19 cellular contexts compared by ENCODE assay signal in genomic region chr11:45048313-45048841, GRCh38.
A peak's percentile ranks its signal among the peaks of the same experiment; 100 is the strongest.
DNase-seq lines count a peak whose midpoint lies in the region; ATAC-seq and TF ChIP-seq lines count a peak whose summit lies in the region.
"Had no signal": no experiment of that assay in that cellular context is flagged by ENCODE, and none has a peak within 500 bp of the region (broad histone marks: within the 10 kb centered on the region; RNA-seq: fewer than 3 reads in every experiment).

No MANE protein-coding gene starts in this region.

- no peak overlapping the region for H3K27ac Mint-ChIP-seq in activated T-helper 2 cell treated with anti-CD3 and anti-CD28 coated beads, Interferon-gamma antibody, Interleukin-2, Interleukin-4, amounts not matched to agents 10 μg/mL and 5 μg/mL and 100 μg/mL, durations not matched to agents 14 hours and 24 hours and 36 hours
- H3K27ac Mint-ChIP-seq: activated CD4-positive, alpha-beta memory T cell treated with anti-CD3 and anti-CD28 coated beads for 36 hours; IgD-negative memory B cell had no signal

- H3K9me3 Mint-ChIP-seq in activated T-helper 2 cell treated with anti-CD3 and anti-CD28 coated beads, Interferon-gamma antibody, Interleukin-2, Interleukin-4, amounts not matched to agents 10 μg/mL and 5 μg/mL and 100 μg/mL, durations not matched to agents 14 hours and 24 hours and 36 hours, result no peaks in the 10 kb centered on the region
- H3K9me3 Mint-ChIP-seq: activated CD4-positive, alpha-beta memory T cell treated with anti-CD3 and anti-CD28 coated beads for 36 hours had no signal

- H3K36me3 ChIP-seq in adrenal gland (replicated peaks in 1 of 2) (no peaks in the 10 kb centered on the region), heart right ventricle (no peaks in the 10 kb centered on the region), gastrocnemius medialis (no peaks in the 10 kb centered on the region)
- H3K36me3 ChIP-seq: HAP-1, suprapubic skin had no signal

- intact Hi-C loops in adrenal gland (cut with DNase I) (no loop called here), heart right ventricle (cut with DNase I) (loop anchor here in 1 of 10 donors (5.0 kb wide), 2 partner anchors 39 to 96 kb away; partner anchors contain the start of gene TP53I11), gastrocnemius medialis (cut with DNase I; ENCODE audit: low total_unique reads) (no loop called here)
- intact Hi-C loops in activated T-helper 2 cell treated with anti-CD3 and anti-CD28 coated beads, Interferon-gamma antibody, Interleukin-2, Interleukin-4, amounts not matched to agents 10 μg/mL and 5 μg/mL and 100 μg/mL, durations not matched to agents 14 hours and 24 hours and 36 hours (cut with micrococcal nuclease), result no loop called here

- TF ChIP-seq POLR2A in adrenal gland (IDR thresholded peaks at IDR 0.05), result no peak
- no peak for TF ChIP-seq POLR2A in gastrocnemius medialis (IDR thresholded peaks at IDR 0.05)

- peak overlapping the region in 2 of 5 donors; percentile 62 to 84 for H3K27ac ChIP-seq in adrenal gland
- peak overlapping the region in 9 of 10 donors; percentile 36 to 90 (median 75) for H3K27ac ChIP-seq in heart right ventricle
- peak overlapping the region; percentile 16 to 66 (median 59) for H3K27ac ChIP-seq in gastrocnemius medialis
- H3K27ac ChIP-seq: foreskin keratinocyte, HL-60, suprapubic skin had no signal

- H3K4me1 Mint-ChIP-seq in activated T-helper 2 cell treated with anti-CD3 and anti-CD28 coated beads, Interferon-gamma antibody, Interleukin-2, Interleukin-4, amounts not matched to agents 10 μg/mL and 5 μg/mL and 100 μg/mL, durations not matched to agents 14 hours and 24 hours and 36 hours (ENCODE audit: low read depth), result peaks cover 3% of the 10 kb centered on the region

- DNase-seq in NCI-H226 (peak; percentile 50), adrenal gland (peak in 4 of 7 donors; percentile 17 to 58 (median 22)), heart right ventricle (peak in 1 of 2 donors; percentile 25), gastrocnemius medialis (no peak), foreskin melanocyte (no peak)
- no peak for DNase-seq in activated T-helper 2 cell treated with anti-CD3 and anti-CD28 coated beads, Interferon-gamma antibody, Interleukin-2, Interleukin-4, amounts not matched to agents 10 μg/mL and 5 μg/mL and 100 μg/mL, durations not matched to agents 14 hours and 24 hours and 36 hours (ENCODE audit: low spot score)
- DNase-seq in activated CD8-positive, alpha-beta memory T cell treated with anti-CD3 and anti-CD28 coated beads, Interleukin-2, amount 50 U/mL, for 4 hours, result no peak
- DNase-seq: activated CD4-positive, alpha-beta memory T cell treated with anti-CD3 and anti-CD28 coated beads for 36 hours; activated T-cell treated with anti-CD3 and anti-CD28 coated beads, Interleukin-2, amount 50 U/mL, for 4 hours; AML-193; foreskin keratinocyte; left colon; NCI-H187 treated with DMSO at 0.1 percent for 48 hours; NK-92 treated with Interleukin-12 subunit alpha and Interleukin-12 subunit beta, amount 100 ng/mL, for 24 hours; stimulated activated CD4-positive, alpha-beta T cell treated with anti-CD3 and anti-CD28 coated beads, Interleukin-4, amount 100 ng/mL, for 1 hour had no signal

- no peak overlapping the region for H3K4me3 Mint-ChIP-seq in activated T-helper 2 cell treated with anti-CD3 and anti-CD28 coated beads, Interferon-gamma antibody, Interleukin-2, Interleukin-4, amounts not matched to agents 10 μg/mL and 5 μg/mL and 100 μg/mL, durations not matched to agents 14 hours and 24 hours and 36 hours (ENCODE audit: low read depth)
- H3K4me3 Mint-ChIP-seq: activated CD4-positive, alpha-beta memory T cell treated with anti-CD3 and anti-CD28 coated beads for 36 hours; activated T-cell treated with anti-CD3 and anti-CD28 coated beads, Interleukin-2, amount 50 U/mL, for 4 hours; IgD-negative memory B cell had no signal

- H3K4me3 ChIP-seq in adrenal gland (no peak overlapping the region), heart right ventricle (no peak overlapping the region), gastrocnemius medialis (no peak overlapping the region)
- H3K4me3 ChIP-seq: HAP-1, suprapubic skin had no signal

- H3K27me3 Mint-ChIP-seq in activated T-helper 2 cell treated with anti-CD3 and anti-CD28 coated beads, Interferon-gamma antibody, Interleukin-2, Interleukin-4, amounts not matched to agents 10 μg/mL and 5 μg/mL and 100 μg/mL, durations not matched to agents 14 hours and 24 hours and 36 hours (ENCODE audit: low read depth), result no peaks in the 10 kb centered on the region

- H3K9me3 ChIP-seq in adrenal gland (replicated peaks in 1 of 3) (no peaks in the 10 kb centered on the region), heart right ventricle (no peaks in the 10 kb centered on the region), gastrocnemius medialis (no peaks in the 10 kb centered on the region)
- H3K9me3 ChIP-seq: HAP-1, suprapubic skin had no signal

- WGBS in adrenal gland, 4 donors, result 78 to 95% (median 81%) methylated on average over 5 to 7 of the region's 7 CpGs
- 60 to 77% methylated on average over 7 of the region's 7 CpGs for WGBS in heart right ventricle, 2 donors

- H3K27me3 ChIP-seq in adrenal gland (no peaks in the 10 kb centered on the region), heart right ventricle (no peaks in the 10 kb centered on the region), gastrocnemius medialis (no peaks in the 10 kb centered on the region)
- H3K27me3 ChIP-seq: foreskin keratinocyte, suprapubic skin had no signal

- no peak for TF ChIP-seq CTCF in adrenal gland (IDR thresholded peaks at IDR 0.05)
- no peak for TF ChIP-seq CTCF in heart right ventricle (IDR thresholded peaks at IDR 0.05)
- no peak for TF ChIP-seq CTCF in gastrocnemius medialis (IDR thresholded peaks at IDR 0.05 in 4 of 5, conservative IDR thresholded peaks at IDR 0.05 in 1 of 5)

- in situ Hi-C loops in gastrocnemius medialis (cut with MboI; ENCODE audit: low sequenced_read_pairs in 4 of 4), result no loop called here

- peaks cover 4 to 31% of the 10 kb centered on the region in 2 donors for H3K4me1 ChIP-seq in adrenal gland (replicated peaks in 1 of 2)
- H3K4me1 ChIP-seq in heart right ventricle, result peaks cover 19 to 55% (median 51%) of the 10 kb centered on the region in 9 donors
- peaks cover 34 to 37% of the 10 kb centered on the region in 2 donors for H3K4me1 ChIP-seq in gastrocnemius medialis
- H3K4me1 ChIP-seq: HAP-1 had no signal

- no peaks in the 10 kb centered on the region for H3K36me3 Mint-ChIP-seq in activated T-helper 2 cell treated with anti-CD3 and anti-CD28 coated beads, Interferon-gamma antibody, Interleukin-2, Interleukin-4, amounts not matched to agents 10 μg/mL and 5 μg/mL and 100 μg/mL, durations not matched to agents 14 hours and 24 hours and 36 hours (ENCODE audit: low read depth)
- H3K36me3 Mint-ChIP-seq: activated CD4-positive, alpha-beta memory T cell treated with anti-CD3 and anti-CD28 coated beads for 36 hours had no signal

- ATAC-seq in heart right ventricle (peak; percentile 20 to 54 (median 43)), gastrocnemius medialis (peak in 1 of 2 donors; percentile 19)
- ATAC-seq: activated T-cell treated with anti-CD3 and anti-CD28 coated beads, Interleukin-2, amount 50 U/mL, for 4 hours; foreskin keratinocyte; left colon had no signal

Comparison
In these comparisons a context has a peak if more than half of its experiments do, and no peak if none do; other contexts are left out.
1. DNase-seq: peak in NCI-H226 (single experiment) and adrenal gland (4 of 7); none in gastrocnemius medialis (0 of 2), activated T-helper 2 cell treated with anti-CD3 and anti-CD28 coated beads, Interferon-gamma antibody, Interleukin-2, Interleukin-4, amounts not matched to agents 10 μg/mL and 5 μg/mL and 100 μg/mL, durations not matched to agents 14 hours and 24 hours and 36 hours (single experiment), foreskin melanocyte (single experiment) and activated CD8-positive, alpha-beta memory T cell treated with anti-CD3 and anti-CD28 coated beads, Interleukin-2, amount 50 U/mL, for 4 hours (single experiment).